In genomic region chr6:156996265-156996664, GRCh38 we compare ENCODE assay signal across 1 cellular context.
TF ChIP-seq lines count a peak whose summit lies in the region.

No MANE protein-coding gene starts in this region.

TF ChIP-seq in HepG2, 621 proteins besides CTCF, POLR2A, EP300 and RAD21:
- TF ChIP-seq KLF12 (CRISPR knock-in tag; IDR thresholded peaks at IDR 0.05; ENCODE audit: borderline replicate concordance): no peak
- no peak for TF ChIP-seq ZEB1 (IDR thresholded peaks at IDR 0.05; ENCODE audit: insufficient replicate concordance, low read depth)
- TF ChIP-seq NFIB (CRISPR knock-in tag; IDR thresholded peaks at IDR 0.05; ENCODE audit: borderline replicate concordance): no peak
- no peak for TF ChIP-seq GPN1 (CRISPR knock-in tag; IDR thresholded peaks at IDR 0.05; ENCODE audit: borderline replicate concordance)
- no peak for TF ChIP-seq NFE2L1 (CRISPR knock-in tag; IDR thresholded peaks at IDR 0.05; ENCODE audit: borderline replicate concordance)
- TF ChIP-seq ZNF784 (CRISPR knock-in tag; IDR thresholded peaks at IDR 0.05; ENCODE audit: borderline replicate concordance): no peak
- TF ChIP-seq SAFB2 (CRISPR knock-in tag; IDR thresholded peaks at IDR 0.05; ENCODE audit: borderline replicate concordance, low read depth): no peak
- no peak for TF ChIP-seq ZNF574 (CRISPR knock-in tag; IDR thresholded peaks at IDR 0.05)
